ENCODE assay signal across 19 cellular contexts in the genomic region with DNA sequence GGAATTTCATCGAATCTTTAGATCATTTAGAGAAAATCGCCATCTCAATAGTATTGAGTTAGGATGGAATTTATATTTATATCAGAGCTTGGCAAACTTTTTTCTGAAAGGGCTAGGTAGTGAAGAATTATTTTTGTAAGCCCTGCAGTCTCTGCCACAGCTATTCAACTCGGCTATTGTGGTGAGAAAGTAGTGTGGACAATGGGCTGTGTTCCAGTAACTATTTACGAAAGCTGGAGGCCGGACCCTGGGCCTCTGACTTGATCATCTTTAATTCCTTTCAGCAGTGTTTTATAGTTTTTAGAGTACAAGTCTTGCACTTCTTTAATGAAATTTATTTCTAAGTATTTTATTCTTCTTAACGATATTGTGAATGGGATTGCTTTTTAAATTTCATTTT.
DNase-seq lines count a peak whose midpoint lies in the region; ATAC-seq and TF ChIP-seq lines count a peak whose summit lies in the region.
"Had no signal": no experiment of that assay in that cellular context is flagged by ENCODE, and none has a peak within 500 bp of the region (broad histone marks: within the 10 kb centered on the region; RNA-seq: fewer than 3 reads in every experiment).

No MANE protein-coding gene starts in this region.

- no peak overlapping the region for H3K27ac Mint-ChIP-seq in GM23338
- H3K27ac Mint-ChIP-seq in neural progenitor cell: no peak overlapping the region
- H3K27ac Mint-ChIP-seq in Caco-2 (ENCODE audit: unreplicated experiment): no peak overlapping the region
- H3K27ac Mint-ChIP-seq in natural killer cell: no peak overlapping the region
- H3K27ac Mint-ChIP-seq: B cell; CD4-positive, CD25-positive, alpha-beta regulatory T cell; CD8-positive, alpha-beta T cell had no signal

- no peaks in the 10 kb centered on the region for H3K79me2 ChIP-seq in GM23338 (replicated peaks; ENCODE audit: insufficient read depth)
- H3K79me2 ChIP-seq in neural progenitor cell (ENCODE audit: low read depth): no peaks in the 10 kb centered on the region
- no peaks in the 10 kb centered on the region for H3K79me2 ChIP-seq in MM.1S (ENCODE audit: low read length)

- H3K4me1 ChIP-seq in GM23338 (ENCODE audit: insufficient read depth) (peaks cover 29% of the 10 kb centered on the region), neural progenitor cell (peaks cover 43% of the 10 kb centered on the region), Caco-2 (no peaks in the 10 kb centered on the region), MM.1S (ENCODE audit: low read length) (0 out of 2 replicates have a peak, but pooled peaks cover 7% of the 10 kb centered on the region)
- H3K4me1 ChIP-seq: BLaER1 had no signal

- H3K4me1 Mint-ChIP-seq in GM23338 (peaks cover 40% of the 10 kb centered on the region), neural progenitor cell (peaks cover 18% of the 10 kb centered on the region), Caco-2 (ENCODE audit: low read depth, unreplicated experiment) (no peaks in the 10 kb centered on the region), natural killer cell (peaks cover 6 to 18% of the 10 kb centered on the region in 2 donors)

- H3K4me3 Mint-ChIP-seq in GM23338 (no peak overlapping the region), neural progenitor cell (no peak overlapping the region), Caco-2 (ENCODE audit: unreplicated experiment) (no peak overlapping the region), natural killer cell (no peak overlapping the region)
- H3K4me3 Mint-ChIP-seq: B cell; CD4-positive, CD25-positive, alpha-beta regulatory T cell; CD8-positive, alpha-beta T cell had no signal

- no peaks in the 10 kb centered on the region for H3K27me3 Mint-ChIP-seq in GM23338 (ENCODE audit: insufficient read depth, low read depth, poor library complexity)
- H3K27me3 Mint-ChIP-seq in neural progenitor cell (ENCODE audit: insufficient read depth, low read depth): peaks cover 3% of the 10 kb centered on the region
- H3K27me3 Mint-ChIP-seq in Caco-2 (ENCODE audit: insufficient read depth, unreplicated experiment): no peaks in the 10 kb centered on the region
- no peaks in the 10 kb centered on the region for H3K27me3 Mint-ChIP-seq in natural killer cell (ENCODE audit: low read depth in 2 of 2)
- H3K27me3 Mint-ChIP-seq: B cell; CD4-positive, CD25-positive, alpha-beta regulatory T cell had no signal

- POLR2A ChIA-PET in Caco-2 (lab: Charles Lee): no interaction called here

- intact Hi-C loops in Caco-2 (cut with micrococcal nuclease; ENCODE audit: unreplicated experiment) (no loop called here), natural killer cell (cut with micrococcal nuclease) (no loop called here)

- H3F3A ChIP-seq in GM23338 (replicated peaks; ENCODE audit: low read depth) (no peaks in the 10 kb centered on the region), neural progenitor cell (ENCODE audit: low read depth) (no peaks in the 10 kb centered on the region), MM.1S (ENCODE audit: insufficient read depth, low read length) (no peaks in the 10 kb centered on the region)

- H3K27me3 ChIP-seq in GM23338 (ENCODE audit: insufficient read depth) (no peaks in the 10 kb centered on the region), neural progenitor cell (no peaks in the 10 kb centered on the region), Caco-2 (replicated peaks; ENCODE audit: control insufficient read depth, insufficient read depth, low read length) (no peaks in the 10 kb centered on the region), MM.1S (replicated peaks; ENCODE audit: insufficient read depth, low read length) (no peaks in the 10 kb centered on the region)
- H3K27me3 ChIP-seq: BLaER1 had no signal

- in situ Hi-C loops in astrocyte of the cerebellum (cut with HindIII; ENCODE audit: low sequenced_read_pairs): no loop called here

- H3K9me2 ChIP-seq in GM23338 (ENCODE audit: insufficient read depth): no peaks in the 10 kb centered on the region
- H3K9me2 ChIP-seq in MM.1S (replicated peaks; ENCODE audit: insufficient read depth, low read length): no peaks in the 10 kb centered on the region

- no peaks in the 10 kb centered on the region for H3K36me3 ChIP-seq in GM23338 (ENCODE audit: insufficient read depth)
- no peaks in the 10 kb centered on the region for H3K36me3 ChIP-seq in neural progenitor cell
- H3K36me3 ChIP-seq in Caco-2 (ENCODE audit: control insufficient read depth, insufficient read depth, low read length): no peaks in the 10 kb centered on the region
- H3K36me3 ChIP-seq in MM.1S (replicated peaks; ENCODE audit: insufficient read depth, low read length): no peaks in the 10 kb centered on the region
- H3K36me3 ChIP-seq: BLaER1 had no signal

- TF ChIP-seq CTCF in GM23338 (conservative IDR thresholded peaks at IDR 0.05; ENCODE audit: low read depth in 2 of 2) (no peak), astrocyte of the cerebellum (IDR thresholded peaks at IDR 0.05; ENCODE audit: low read depth, low read length, missing control alignments) (no peak), neural progenitor cell (IDR thresholded peaks at IDR 0.05) (no peak), Caco-2 (IDR thresholded peaks at IDR 0.05; ENCODE audit: insufficient read depth in 1 of 2, low read depth in 1 of 2, low read length in 1 of 2, severe bottlenecking in 1 of 2, unreplicated experiment in 1 of 2) (no peak), MM.1S (IDR thresholded peaks at IDR 0.05; ENCODE audit: low read length) (no peak), natural killer cell (IDR thresholded peaks at IDR 0.05) (no peak)

- BruUV-seq in Caco-2 (replicated peaks; lab: Mats Ljungman, UMichigan): no TSS peak

- ATAC-seq in GM23338: no peak
- ATAC-seq in natural killer cell: no peak
- ATAC-seq: CD8-positive, alpha-beta T cell; HCT116 had no signal

- H3K4me2 ChIP-seq in GM23338 (peak overlapping the region; percentile 21), neural progenitor cell (peak overlapping the region; percentile 59), MM.1S (ENCODE audit: low read depth, low read length) (no peak overlapping the region)
- H3K4me2 ChIP-seq: BLaER1 had no signal

- no peak overlapping the region for H3K9ac ChIP-seq in neural progenitor cell
- H3K9ac ChIP-seq in MM.1S (ENCODE audit: low read length): no peak overlapping the region
- H3K9ac ChIP-seq: BLaER1 had no signal

- H3K9me3 Mint-ChIP-seq in GM23338: no peaks in the 10 kb centered on the region
- peaks cover 8% of the 10 kb centered on the region for H3K9me3 Mint-ChIP-seq in neural progenitor cell
- H3K9me3 Mint-ChIP-seq in Caco-2 (ENCODE audit: unreplicated experiment): no peaks in the 10 kb centered on the region
- no peaks in the 10 kb centered on the region for H3K9me3 Mint-ChIP-seq in natural killer cell
- H3K9me3 Mint-ChIP-seq: CD4-positive, CD25-positive, alpha-beta regulatory T cell; CD8-positive, alpha-beta T cell had no signal

- H4K20me1 ChIP-seq in GM23338 (replicated peaks; ENCODE audit: insufficient read depth): no peaks in the 10 kb centered on the region; the same call in 1 of the 2 replicates
- no peaks in the 10 kb centered on the region for H4K20me1 ChIP-seq in neural progenitor cell (ENCODE audit: low read depth)
- H4K20me1 ChIP-seq in MM.1S (ENCODE audit: insufficient read depth, low read length): no peaks in the 10 kb centered on the region
- H4K20me1 ChIP-seq: BLaER1 had no signal

- CTCF ChIA-PET in Caco-2 (lab: Charles Lee): no interaction called here

- no peak overlapping the region for H2AFZ ChIP-seq in GM23338
- H2AFZ ChIP-seq in neural progenitor cell (replicated peaks): no peak overlapping the region
- H2AFZ ChIP-seq in MM.1S (ENCODE audit: low read length): no peak overlapping the region

- H3K36me3 Mint-ChIP-seq in GM23338 (ENCODE audit: low read depth) (no peaks in the 10 kb centered on the region), neural progenitor cell (peaks cover 10% of the 10 kb centered on the region), Caco-2 (ENCODE audit: insufficient read depth, unreplicated experiment) (no peaks in the 10 kb centered on the region), natural killer cell (no peaks in the 10 kb centered on the region)

- DNase-seq in GM23338 (ENCODE audit: low spot score) (no peak), astrocyte of the cerebellum (ENCODE audit: low read depth) (peak; percentile 82), iris pigment epithelial cell (ENCODE audit: low read depth) (peak; percentile 15), neural progenitor cell (ENCODE audit: low spot score) (peak; percentile 65), Caco-2 (no peak), MM.1S (no peak), natural killer cell (no peak)
- no peak for DNase-seq in activated CD4-positive, alpha-beta T cell treated with anti-CD3 and anti-CD28 coated beads, Interleukin-2, amount 50 U/mL, for 48 hours
- DNase-seq: CD4-positive, CD25-positive, alpha-beta regulatory T cell; CD8-positive, alpha-beta T cell; DMS53; DMS79 treated with DMSO at 0.1 percent for 48 hours; GF-D8; GOT3 had no signal

- H3K9me3 ChIP-seq in neural progenitor cell (ENCODE audit: low read depth) (no peaks in the 10 kb centered on the region), Caco-2 (no peaks in the 10 kb centered on the region), MM.1S (replicated peaks; ENCODE audit: insufficient read depth, low read length) (no peaks in the 10 kb centered on the region)

- H3K4me3 ChIP-seq in GM23338: no peak overlapping the region
- H3K4me3 ChIP-seq in astrocyte of the cerebellum (ENCODE audit: low read depth, low read length): no peak overlapping the region
- no peak overlapping the region for H3K4me3 ChIP-seq in neural progenitor cell
- no peak overlapping the region for H3K4me3 ChIP-seq in Caco-2 (ENCODE audit: low read depth, low read length)
- H3K4me3 ChIP-seq in MM.1S (ENCODE audit: low read length): no peak overlapping the region
- H3K4me3 ChIP-seq: BLaER1 had no signal

- H3K27ac ChIP-seq in GM23338 (ENCODE audit: low read depth) (no peak overlapping the region), neural progenitor cell (no peak overlapping the region), MM.1S (ENCODE audit: low read length) (no peak overlapping the region)
- H3K27ac ChIP-seq: 22Rv1, BLaER1, C4-2B had no signal

TF ChIP-seq in GM23338, 12 proteins besides CTCF, POLR2A, EP300 and RAD21 (continues in another document):
- TF ChIP-seq JUNB (IDR thresholded peaks at IDR 0.05; ENCODE audit: unreplicated experiment) (no peak), POLR2AphosphoS5 (IDR thresholded peaks at IDR 0.05; ENCODE audit: low read depth) (no peak)

Comparison
In these comparisons a context has a peak if more than half of its experiments do, and no peak if none do; other contexts are left out.
1. DNase-seq: peak in astrocyte of the cerebellum (single experiment), iris pigment epithelial cell (single experiment) and neural progenitor cell (single experiment); none in GM23338 (single experiment), Caco-2 (0 of 2), MM.1S (single experiment), activated CD4-positive, alpha-beta T cell treated with anti-CD3 and anti-CD28 coated beads, Interleukin-2, amount 50 U/mL, for 48 hours (0 of 2) and natural killer cell (single experiment).